Comparison of ENCODE assay signal across 1 cellular context in genomic region chr12:130981156-130981789, GRCh38.
TF ChIP-seq lines count a peak whose summit lies in the region.

No MANE protein-coding gene starts in this region.

TF ChIP-seq in K562, 482 proteins besides CTCF, POLR2A, EP300 and RAD21 (continued from another document and continues in another):
- TF ChIP-seq HEY1 (CRISPR knock-in tag; IDR thresholded peaks at IDR 0.05; ENCODE audit: borderline replicate concordance), result no peak
- TF ChIP-seq TBP (optimal IDR thresholded peaks at IDR 0.05; ENCODE audit: low read depth, low read length), result no peak
- TF ChIP-seq ESRRA (IDR thresholded peaks at IDR 0.05; ENCODE audit: borderline replicate concordance, low read depth), result peak; percentile 94
- no peak for TF ChIP-seq SMC3 (conservative IDR thresholded peaks at IDR 0.05; ENCODE audit: insufficient read depth, low read depth, low read length)
- TF ChIP-seq TFE3 (CRISPR knock-in tag; IDR thresholded peaks at IDR 0.05), result no peak
- no peak for TF ChIP-seq ZNF316 (IDR thresholded peaks at IDR 0.05)
- no peak for TF ChIP-seq RBM34 (IDR thresholded peaks at IDR 0.05; ENCODE audit: borderline replicate concordance, insufficient read depth, low read length)
- no peak for TF ChIP-seq BMI1 (IDR thresholded peaks at IDR 0.05; ENCODE audit: low read length)
- no peak for TF ChIP-seq MECOM (CRISPR knock-in tag; IDR thresholded peaks at IDR 0.05)
- no peak for TF ChIP-seq MGA (IDR thresholded peaks at IDR 0.05)
- TF ChIP-seq BCOR (IDR thresholded peaks at IDR 0.05), result peak; percentile 72; the same call in 1 of the 2 replicates
- no peak for TF ChIP-seq ZNF263 (CRISPR knock-in tag; IDR thresholded peaks at IDR 0.05; ENCODE audit: borderline replicate concordance)
- TF ChIP-seq ZC3H8 (IDR thresholded peaks at IDR 0.05), result no peak
- no peak for TF ChIP-seq ZNF280A (IDR thresholded peaks at IDR 0.05; ENCODE audit: low read depth, partially characterized antibody)
- TF ChIP-seq ZBTB40 (IDR thresholded peaks at IDR 0.05), result 0 out of 2 replicates have a peak, but pooled peaks have one; percentile 20
- TF ChIP-seq ZBTB40 (CRISPR knock-in tag; IDR thresholded peaks at IDR 0.05), result no peak
- no peak for TF ChIP-seq CHAMP1 (IDR thresholded peaks at IDR 0.05)
- TF ChIP-seq MXD1 (CRISPR knock-in tag; IDR thresholded peaks at IDR 0.05; ENCODE audit: borderline replicate concordance, poor library complexity, severe bottlenecking), result no peak
- TF ChIP-seq ZNF232 (CRISPR knock-in tag; IDR thresholded peaks at IDR 0.05), result no peak
- no peak for TF ChIP-seq NFXL1 (CRISPR knock-in tag; IDR thresholded peaks at IDR 0.05)
- no peak for TF ChIP-seq NKRF (IDR thresholded peaks at IDR 0.05; ENCODE audit: borderline replicate concordance)
